11 cellular contexts compared by ENCODE assay signal in genomic region chr15:79090487-79091203, GRCh38. TPM values are rescaled to one million over a fixed set of nuclear protein-coding genes. Genes with fewer than 3 reads are reported as not detected.
DNase-seq lines count a peak whose midpoint lies in the region; ATAC-seq lines count a peak whose summit lies in the region.
"Had no signal": no experiment of that assay in that cellular context is flagged by ENCODE, and none has a peak within 500 bp of the region (broad histone marks: within the 10 kb centered on the region; RNA-seq: fewer than 3 reads in every experiment).

RASGRF1 (minus strand) TSS chr15:79090780; CDS start chr15:79090498, 282 bp downstream.

- peaks cover 5% of the 10 kb centered on the region for H3K4me1 Mint-ChIP-seq in activated T-helper 2 cell treated with anti-CD3 and anti-CD28 coated beads, Interferon-gamma antibody, Interleukin-2, Interleukin-4, amounts not matched to agents 10 μg/mL and 5 μg/mL and 100 μg/mL, durations not matched to agents 14 hours and 24 hours and 36 hours (ENCODE audit: low read depth)
- H3K4me1 Mint-ChIP-seq in stimulated activated naive CD8-positive, alpha-beta T cell treated with anti-CD3 and anti-CD28 coated beads, Interleukin-15, amount 100 ng/mL, for 72 hours, result peaks cover 26% of the 10 kb centered on the region

- intact Hi-C loops in activated T-helper 2 cell treated with anti-CD3 and anti-CD28 coated beads, Interferon-gamma antibody, Interleukin-2, Interleukin-4, amounts not matched to agents 10 μg/mL and 5 μg/mL and 100 μg/mL, durations not matched to agents 14 hours and 24 hours and 36 hours (cut with micrococcal nuclease), result loop anchor here (10.0 kb wide), 1 partner anchor 344 kb away; the partner anchor contains the start of gene MINAR1

- H3K4me3 Mint-ChIP-seq in activated T-helper 2 cell treated with anti-CD3 and anti-CD28 coated beads, Interferon-gamma antibody, Interleukin-2, Interleukin-4, amounts not matched to agents 10 μg/mL and 5 μg/mL and 100 μg/mL, durations not matched to agents 14 hours and 24 hours and 36 hours (ENCODE audit: low read depth), result peak within 1 kb of the TSS; percentile 13
- H3K4me3 Mint-ChIP-seq in stimulated activated naive CD8-positive, alpha-beta T cell treated with anti-CD3 and anti-CD28 coated beads, Interleukin-15, amount 100 ng/mL, for 72 hours, result peak within 1 kb of the TSS; percentile 53 to 74
- H3K4me3 Mint-ChIP-seq: activated naive CD4-positive, alpha-beta T cell treated with anti-CD3 and anti-CD28 coated beads, Interleukin-2, amount 50 U/mL, for 24 hours had no signal

- H3K9me3 Mint-ChIP-seq in activated T-helper 2 cell treated with anti-CD3 and anti-CD28 coated beads, Interferon-gamma antibody, Interleukin-2, Interleukin-4, amounts not matched to agents 10 μg/mL and 5 μg/mL and 100 μg/mL, durations not matched to agents 14 hours and 24 hours and 36 hours, result no peaks in the 10 kb centered on the region
- H3K9me3 Mint-ChIP-seq in stimulated activated naive CD8-positive, alpha-beta T cell treated with anti-CD3 and anti-CD28 coated beads, Interleukin-15, amount 100 ng/mL, for 72 hours, result no peaks in the 10 kb centered on the region
- H3K9me3 Mint-ChIP-seq: activated naive CD4-positive, alpha-beta T cell treated with anti-CD3 and anti-CD28 coated beads, Interleukin-2, amount 50 U/mL, for 24 hours had no signal

- no peaks in the 10 kb centered on the region for H3K36me3 Mint-ChIP-seq in activated T-helper 2 cell treated with anti-CD3 and anti-CD28 coated beads, Interferon-gamma antibody, Interleukin-2, Interleukin-4, amounts not matched to agents 10 μg/mL and 5 μg/mL and 100 μg/mL, durations not matched to agents 14 hours and 24 hours and 36 hours (ENCODE audit: low read depth)
- H3K36me3 Mint-ChIP-seq: activated naive CD4-positive, alpha-beta T cell treated with anti-CD3 and anti-CD28 coated beads, Interleukin-2, amount 50 U/mL, for 24 hours had no signal

- DNase-seq in NCI-H146 (lab: John Stamatoyannopoulos, UW) (peak; percentile 13), NCI-H146 treated with DMSO at 0.1 percent for 48 hours (lab: John Stamatoyannopoulos, UW; ENCODE audit: unreplicated experiment) (no peak), inferior parietal cortex (ENCODE audit: extremely low spot score) (peak; percentile 36), HCEC 1CT (no peak), NCI-H510A (lab: John Stamatoyannopoulos, UW) (no peak)
- no peak for DNase-seq in activated T-helper 2 cell treated with anti-CD3 and anti-CD28 coated beads, Interferon-gamma antibody, Interleukin-2, Interleukin-4, amounts not matched to agents 10 μg/mL and 5 μg/mL and 100 μg/mL, durations not matched to agents 14 hours and 24 hours and 36 hours (ENCODE audit: low spot score)
- DNase-seq in stimulated activated naive CD8-positive, alpha-beta T cell treated with anti-CD3 and anti-CD28 coated beads, Interleukin-15, amount 100 ng/mL, for 72 hours, result no peak
- DNase-seq: NCI-H226; stimulated activated naive CD4-positive, alpha-beta T cell had no signal

- no peak for ATAC-seq in stimulated activated naive CD8-positive, alpha-beta T cell treated with anti-CD3 and anti-CD28 coated beads, Interleukin-15, amount 100 ng/mL, for 72 hours
- no peak for ATAC-seq in HG03025 (IDR thresholded peaks at IDR 0.05; ENCODE audit: low FRiP score, unreplicated experiment)

- H3K27me3 Mint-ChIP-seq in activated T-helper 2 cell treated with anti-CD3 and anti-CD28 coated beads, Interferon-gamma antibody, Interleukin-2, Interleukin-4, amounts not matched to agents 10 μg/mL and 5 μg/mL and 100 μg/mL, durations not matched to agents 14 hours and 24 hours and 36 hours (ENCODE audit: low read depth), result peaks cover 55% of the 10 kb centered on the region
- peaks cover 93% of the 10 kb centered on the region for H3K27me3 Mint-ChIP-seq in stimulated activated naive CD8-positive, alpha-beta T cell treated with anti-CD3 and anti-CD28 coated beads, Interleukin-15, amount 100 ng/mL, for 72 hours

- H3K27ac Mint-ChIP-seq in activated T-helper 2 cell treated with anti-CD3 and anti-CD28 coated beads, Interferon-gamma antibody, Interleukin-2, Interleukin-4, amounts not matched to agents 10 μg/mL and 5 μg/mL and 100 μg/mL, durations not matched to agents 14 hours and 24 hours and 36 hours, result no peak within 1 kb of the TSS
- no peak within 1 kb of the TSS for H3K27ac Mint-ChIP-seq in stimulated activated naive CD8-positive, alpha-beta T cell treated with anti-CD3 and anti-CD28 coated beads, Interleukin-15, amount 100 ng/mL, for 72 hours
- H3K27ac Mint-ChIP-seq: activated naive CD4-positive, alpha-beta T cell treated with anti-CD3 and anti-CD28 coated beads, Interleukin-2, amount 50 U/mL, for 24 hours had no signal

RNA-seq across cellular contexts. Expression of gene RASGRF1, which starts in this region (rescaled TPM):
- total RNA-seq in activated T-helper 2 cell treated with anti-CD3 and anti-CD28 coated beads, Interferon-gamma antibody, Interleukin-2, Interleukin-4, amounts not matched to agents 10 μg/mL and 5 μg/mL and 100 μg/mL, durations not matched to agents 14 hours and 24 hours and 36 hours, result 0.09 TPM in 1 of 2 replicates, not detected in the other

Comparison
In these comparisons a context has a peak if more than half of its experiments do, and no peak if none do; other contexts are left out.
1. DNase-seq: peak in NCI-H146 (single experiment) and inferior parietal cortex (single experiment); none in NCI-H146 treated with DMSO at 0.1 percent for 48 hours (single experiment), activated T-helper 2 cell treated with anti-CD3 and anti-CD28 coated beads, Interferon-gamma antibody, Interleukin-2, Interleukin-4, amounts not matched to agents 10 μg/mL and 5 μg/mL and 100 μg/mL, durations not matched to agents 14 hours and 24 hours and 36 hours (single experiment), stimulated activated naive CD8-positive, alpha-beta T cell treated with anti-CD3 and anti-CD28 coated beads, Interleukin-15, amount 100 ng/mL, for 72 hours (0 of 2), HCEC 1CT (single experiment) and NCI-H510A (single experiment).